Comparison of ENCODE assay signal across 13 cellular contexts in genomic region chr11:1880746-1881441, GRCh38. TPM values are rescaled to one million over a fixed set of nuclear protein-coding genes. Genes with fewer than 3 reads are reported as not detected.
DNase-seq lines count a peak whose midpoint lies in the region; ATAC-seq and TF ChIP-seq lines count a peak whose summit lies in the region.
"Had no signal": no experiment of that assay in that cellular context is flagged by ENCODE, and none has a peak within 500 bp of the region (broad histone marks: within the 10 kb centered on the region; RNA-seq: fewer than 3 reads in every experiment).

No MANE protein-coding gene starts in this region.

- no peak overlapping the region for H3K4me3 Mint-ChIP-seq in CD14-positive monocyte

- TF ChIP-seq CTCF in GM13976 (IDR thresholded peaks at IDR 0.05; ENCODE audit: borderline replicate concordance, control extremely low read depth, extremely low read depth, insufficient read depth, missing control alignments) (no peak), RWPE2 (IDR thresholded peaks at IDR 0.05; ENCODE audit: poor library complexity, severe bottlenecking) (no peak), left lung (IDR thresholded peaks at IDR 0.05) (no peak), spleen (IDR thresholded peaks at IDR 0.05 in 8 of 11, conservative IDR thresholded peaks at IDR 0.05 in 3 of 11) (peak in 1 of 11 experiments; percentile 15), CD14-positive monocyte (IDR thresholded peaks at IDR 0.05) (no peak)

- peak overlapping the region in 2 of 7 donors; percentile 26 to 56 for H3K27ac Mint-ChIP-seq in CD14-positive monocyte

- H3K9me3 ChIP-seq in RWPE2 (ENCODE audit: severe bottlenecking): no peaks in the 10 kb centered on the region
- no peaks in the 10 kb centered on the region for H3K9me3 ChIP-seq in left lung
- H3K9me3 ChIP-seq in spleen: no peaks in the 10 kb centered on the region

- WGBS in spleen, 5 donors: 71 to 83% (median 82%) methylated on average over 1 to 9 of the region's 9 CpGs

- in situ Hi-C loops in GM13976 (cut with MboI; ENCODE audit: low sequenced_read_pairs, unreplicated experiment): loop anchor here (5.0 kb wide), 1 partner anchor 36 kb away; the partner anchor contains the start of gene TNNT3

- H3K27ac ChIP-seq in RWPE2 (ENCODE audit: poor library complexity, severe bottlenecking) (peak overlapping the region; percentile 27), left lung (peak overlapping the region; percentile 37 to 44), spleen (peak overlapping the region; percentile 35 to 86 (median 66))

- intact Hi-C loops in left lung (cut with DNase I): no loop called here
- intact Hi-C loops in spleen (cut with DNase I; ENCODE audit: low total_unique reads): loop anchor here (5.0 kb wide), 1 partner anchor 36 kb away; the partner anchor contains the start of gene TNNT3
- intact Hi-C loops in CD14-positive monocyte (cut with micrococcal nuclease): loop anchor here (5.0 to 10.0 kb wide), 4 partner anchors 36 to 274 kb away; partner anchors contain the start of genes KRTAP5-6 (in 1 of the 2), TNNI2 (in 1 of the 2) and TNNT3 (in 1 of the 2)

- H3K27me3 Mint-ChIP-seq in CD14-positive monocyte (ENCODE audit: low read depth in 3 of 3): peaks cover 0 to 3% (median 2%) of the 10 kb centered on the region in 3 donors

- no peak for TF ChIP-seq POLR2A in spleen (IDR thresholded peaks at IDR 0.05)

- DNase-seq in GM13976 (ENCODE audit: low spot score) (peak; percentile 45), RWPE2 (ENCODE audit: low spot score) (peak; percentile 23), left lung (no peak), spleen (peak; percentile 69), DMS79 (lab: John Stamatoyannopoulos, UW) (no peak), CD14-positive monocyte (ENCODE audit: low spot score) (no peak)
- DNase-seq: NCI-H1930; RPMI8226; stimulated activated CD4-positive, alpha-beta T cell treated with anti-CD3 and anti-CD28 coated beads, Interleukin-4, amount 100 ng/mL, for 4 hours had no signal

- H3K4me1 Mint-ChIP-seq in CD14-positive monocyte: peaks cover 50% of the 10 kb centered on the region

- H3K36me3 Mint-ChIP-seq in CD14-positive monocyte: peaks cover 27 to 43% of the 10 kb centered on the region in 2 donors

- H3K9me3 Mint-ChIP-seq in CD14-positive monocyte: peaks cover 0 to 2% (median 0%) of the 10 kb centered on the region in 7 donors

- H3K27me3 ChIP-seq in RWPE2 (ENCODE audit: insufficient read depth, poor library complexity, severe bottlenecking) (no peaks in the 10 kb centered on the region), left lung (peaks cover 0 to 15% of the 10 kb centered on the region in 2 donors), spleen (replicated peaks in 1 of 7) (no peaks in the 10 kb centered on the region)

- H3K4me1 ChIP-seq in RWPE2 (ENCODE audit: insufficient read depth, poor library complexity, severe bottlenecking): peaks cover 16% of the 10 kb centered on the region
- H3K4me1 ChIP-seq in left lung: peaks cover 3 to 41% of the 10 kb centered on the region in 2 donors
- H3K4me1 ChIP-seq in spleen: peaks cover 34 to 74% (median 70%) of the 10 kb centered on the region in 6 donors

- ATAC-seq in RWPE2 (ENCODE audit: low read depth) (peak; percentile 8; the same call in 1 of the 3 replicates), left lung (no peak), HG03378 (IDR thresholded peaks at IDR 0.05; ENCODE audit: unreplicated experiment) (no peak)

- H3K36me3 ChIP-seq in RWPE2 (ENCODE audit: low read depth) (no peaks in the 10 kb centered on the region), left lung (peaks cover 0 to 35% of the 10 kb centered on the region in 2 donors), spleen (peaks cover 0 to 96% (median 44%) of the 10 kb centered on the region in 6 donors)

- H3K4me3 ChIP-seq in RWPE2 (ENCODE audit: severe bottlenecking): no peak overlapping the region
- H3K4me3 ChIP-seq in left lung: no peak overlapping the region
- peak overlapping the region in 1 of 8 donors; percentile 34 for H3K4me3 ChIP-seq in spleen

RNA-seq across cellular contexts. Expression of gene PRR33, which starts 10.8 kb away (rescaled TPM):
- total RNA-seq in left lung (not detected), spleen (not detected)
- polyA plus RNA-seq in spleen (under 1 TPM; 0.03 to 0.64 (median 0.20) TPM), CD14-positive monocyte (not detected)
- total RNA-seq: frontal cortex, HT1080, lung microvascular endothelial cell had no signal

RNA-seq across cellular contexts. Expression of gene LSP1, which starts 28.0 kb away (rescaled TPM):
- total RNA-seq in left lung: 10 to 100 TPM; 29.8 to 76.6 TPM
- total RNA-seq in spleen: 100 to 1,000 TPM; 227 to 422 (median 358) TPM
- 100 to 1,000 TPM; 136 to 350 (median 148) TPM for polyA plus RNA-seq in spleen
- 100 to 1,000 TPM; 542 to 646 TPM for polyA plus RNA-seq in CD14-positive monocyte
- total RNA-seq: lung microvascular endothelial cell had no signal

RNA-seq across cellular contexts. Expression of gene TNNT3, which starts 38.6 kb away (rescaled TPM):
- 1 to 10 TPM; 2.0 to 3.0 TPM for total RNA-seq in left lung
- total RNA-seq in spleen: 1 to 10 TPM in 5 of 7 donors, under 1 TPM in 1, not detected in 1; 0.97 to 4.9 (median 1.9) TPM
- 1 to 10 TPM in 2 of 3 donors, under 1 TPM in 1; 0.64 to 4.4 (median 3.5) TPM for polyA plus RNA-seq in spleen
- polyA plus RNA-seq in CD14-positive monocyte: not detected
- total RNA-seq: frontal cortex, HT1080, lung microvascular endothelial cell had no signal

RNA-seq across cellular contexts. Expression of gene TNNI2, which starts 42.1 kb away (rescaled TPM):
- 1 to 10 TPM; 3.4 to 8.5 TPM for total RNA-seq in left lung
- total RNA-seq in spleen: 1 to 10 TPM; 2.3 to 8.6 (median 5.2) TPM
- polyA plus RNA-seq in spleen: 10 to 100 TPM in 2 of 3 donors, 1 to 10 TPM in 1; 7.3 to 21.8 (median 13.0) TPM
- 10 to 100 TPM; 11.4 to 11.7 TPM for polyA plus RNA-seq in CD14-positive monocyte
- total RNA-seq: frontal cortex, HT1080, lung microvascular endothelial cell had no signal

RNA-seq across cellular contexts. Expression of gene SYT8, which starts 46.1 kb away (rescaled TPM):
- total RNA-seq in left lung (1 to 10 TPM; 6.0 to 8.8 TPM), spleen (not detected)
- polyA plus RNA-seq in spleen (under 1 TPM in 1 of 3 donors, not detected in 2; 0.83 TPM), CD14-positive monocyte (not detected)
- total RNA-seq: frontal cortex, HT1080, lung microvascular endothelial cell had no signal

Comparison
In these comparisons a context has a peak if more than half of its experiments do, and no peak if none do; other contexts are left out.
1. DNase-seq: peak in GM13976 (single experiment), RWPE2 (single experiment) and spleen (single experiment); none in left lung (0 of 2), DMS79 (single experiment) and CD14-positive monocyte (single experiment).
2. intact Hi-C loops: an anchor here in spleen (5.0 kb wide) and CD14-positive monocyte (5.0 to 10.0 kb wide); none called in left lung.
3. Peak in every context shown above with its lines, with median percentiles within 50 percentile points of each other: H3K27ac ChIP-seq.